In the genomic region with DNA sequence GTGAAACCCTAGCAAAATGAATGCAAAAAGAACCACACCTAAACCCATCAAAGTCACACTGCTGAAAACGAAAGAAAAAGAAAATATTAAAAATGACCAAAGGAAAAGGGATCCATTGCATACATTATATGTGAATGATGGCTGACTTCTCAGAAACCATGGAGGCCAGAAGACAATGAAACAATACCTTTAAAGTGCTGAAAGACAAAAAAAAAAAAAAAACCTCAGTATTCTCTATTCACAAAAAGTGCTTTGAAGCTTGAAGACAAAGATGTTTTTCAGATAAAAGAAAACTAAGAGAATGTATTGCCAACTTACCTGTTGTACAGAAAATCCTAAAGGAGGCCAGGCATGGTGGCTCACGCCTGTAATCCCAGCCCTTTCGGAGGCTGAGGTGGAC, we compare ENCODE assay signal across 23 cellular contexts. TPM values are rescaled to one million over a fixed set of nuclear protein-coding genes. Genes with fewer than 3 reads are reported as not detected.
DNase-seq lines count a peak whose midpoint lies in the region; ATAC-seq lines count a peak whose summit lies in the region.
"Had no signal": no experiment of that assay in that cellular context is flagged by ENCODE, and none has a peak within 500 bp of the region (broad histone marks: within the 10 kb centered on the region; RNA-seq: fewer than 3 reads in every experiment).

No MANE protein-coding gene starts in this region.

- DNase-seq in activated CD4-positive, alpha-beta T cell treated with anti-CD3 and anti-CD28 coated beads, Interleukin-2, amount 10 ng/mL, durations not matched to agents 24 days and 14 days = no peak
- DNase-seq in activated CD4-positive, alpha-beta T cell treated with anti-CD3 and anti-CD28 coated beads, Interleukin-2, amount 50 U/mL, for 1 hour = no peak
- no peak for DNase-seq in CD8-positive, alpha-beta memory T cell
- DNase-seq in naive thymus-derived CD4-positive, alpha-beta T cell = peak in 4 of 9 donors; percentile 13 to 60 (median 51)
- no peak for DNase-seq in A172 (ENCODE audit: low spot score)
- no peak for DNase-seq in kidney glomerular epithelial cell (lab: John Stamatoyannopoulos, UW)
- DNase-seq: activated CD4-positive, alpha-beta T cell treated with anti-CD3 and anti-CD28 coated beads for 4 hours; amniotic stem cell; GM23248; Kasumi-1; left lung; NCI-H1048; NCI-H187; NCI-H748 treated with DMSO at 0.1 percent for 48 hours; ovary; stimulated activated CD4-positive, alpha-beta T cell treated with anti-CD3 and anti-CD28 coated beads, Interleukin-4, amount 100 ng/mL, for 24 hours; upper lobe of right lung had no signal

- peaks cover 10% of the 10 kb centered on the region for H3K36me3 Mint-ChIP-seq in activated CD4-positive, alpha-beta T cell treated with anti-CD3 and anti-CD28 coated beads, Interleukin-2, amount 10 ng/mL, durations not matched to agents 24 days and 14 days (ENCODE audit: low read depth)
- peaks cover 0 to 6% (median 0%) of the 10 kb centered on the region in 3 donors for H3K36me3 Mint-ChIP-seq in CD8-positive, alpha-beta memory T cell
- H3K36me3 Mint-ChIP-seq in activated T-helper 17 cell treated with anti-CD3 and anti-CD28 coated beads, Interleukin-2, amount 50 U/mL, for 72 hours (ENCODE audit: low read depth) = peaks cover 39% of the 10 kb centered on the region
- H3K36me3 Mint-ChIP-seq in naive thymus-derived CD4-positive, alpha-beta T cell = peaks cover 0 to 22% (median 0%) of the 10 kb centered on the region in 5 donors

- H3K4me3 ChIP-seq in CD8-positive, alpha-beta memory T cell (ENCODE audit: low read length) = peak overlapping the region; percentile 9
- H3K4me3 ChIP-seq in naive thymus-derived CD4-positive, alpha-beta T cell (ENCODE audit: low read length) = peak overlapping the region; percentile 8
- H3K4me3 ChIP-seq: cardiac muscle cell, GM23248, left lung, ovary, right atrium auricular region, upper lobe of right lung had no signal

- H3K36me3 ChIP-seq in CD8-positive, alpha-beta memory T cell (ENCODE audit: insufficient read depth, low read length) = no peaks in the 10 kb centered on the region
- H3K36me3 ChIP-seq in naive thymus-derived CD4-positive, alpha-beta T cell (ENCODE audit: control insufficient read depth in 2 of 3, insufficient read depth in 3 of 3, low read length in 3 of 3) = no peaks in the 10 kb centered on the region
- H3K36me3 ChIP-seq: cardiac muscle cell, left lung, ovary, right atrium auricular region, upper lobe of right lung had no signal

- CTCF ChIA-PET in CD8-positive, alpha-beta memory T cell (lab: Charles Lee) = interaction anchor here (2.1 to 49.6 kb wide), 2 partner anchors 33 to 132 kb away, joined by 14 to 1568 read pairs; a partner anchor contains a TSS
- CTCF ChIA-PET in naive thymus-derived CD4-positive, alpha-beta T cell (lab: Charles Lee) = interaction anchor here (0.7 to 26.3 kb wide), 4 partner anchors 10 to 258 kb away, joined by 3 to 758 read pairs (median 12); no protein-coding TSS in a partner anchor

- peaks cover 70% of the 10 kb centered on the region for H3K4me1 Mint-ChIP-seq in activated CD4-positive, alpha-beta T cell treated with anti-CD3 and anti-CD28 coated beads, Interleukin-2, amount 10 ng/mL, durations not matched to agents 24 days and 14 days
- H3K4me1 Mint-ChIP-seq in CD8-positive, alpha-beta memory T cell = peaks cover 78 to 87% (median 83%) of the 10 kb centered on the region in 3 donors
- H3K4me1 Mint-ChIP-seq in activated T-helper 17 cell treated with anti-CD3 and anti-CD28 coated beads, Interleukin-2, amount 50 U/mL, for 72 hours = peaks cover 63% of the 10 kb centered on the region
- H3K4me1 Mint-ChIP-seq in naive thymus-derived CD4-positive, alpha-beta T cell = peaks cover 59 to 90% (median 80%) of the 10 kb centered on the region in 7 donors
- H3K4me1 Mint-ChIP-seq: nephron had no signal

- no peaks in the 10 kb centered on the region for H3K9me3 ChIP-seq in CD8-positive, alpha-beta memory T cell (ENCODE audit: low read length)
- no peaks in the 10 kb centered on the region for H3K9me3 ChIP-seq in naive thymus-derived CD4-positive, alpha-beta T cell (ENCODE audit: control insufficient read depth in 2 of 3, low read length in 3 of 3)
- H3K9me3 ChIP-seq: left lung, ovary, right atrium auricular region, upper lobe of right lung had no signal

- POLR2A ChIA-PET in CD8-positive, alpha-beta memory T cell (lab: Charles Lee) = interaction anchor here (2.6 to 12.8 kb wide), 2 partner anchors 11 to 19 kb away, joined by 11 to 274 read pairs; no protein-coding TSS in a partner anchor
- POLR2A ChIA-PET in naive thymus-derived CD4-positive, alpha-beta T cell (lab: Charles Lee) = interaction anchor here (1.3 to 44.4 kb wide), 3 partner anchors 9 to 162 kb away, joined by 3 to 2344 read pairs (median 3); a partner anchor contains a TSS

- H3K9me3 Mint-ChIP-seq in activated CD4-positive, alpha-beta T cell treated with anti-CD3 and anti-CD28 coated beads, Interleukin-2, amount 10 ng/mL, durations not matched to agents 24 days and 14 days = no peaks in the 10 kb centered on the region
- H3K9me3 Mint-ChIP-seq in CD8-positive, alpha-beta memory T cell = no peaks in the 10 kb centered on the region
- H3K9me3 Mint-ChIP-seq in activated T-helper 17 cell treated with anti-CD3 and anti-CD28 coated beads, Interleukin-2, amount 50 U/mL, for 72 hours = no peaks in the 10 kb centered on the region
- H3K9me3 Mint-ChIP-seq in naive thymus-derived CD4-positive, alpha-beta T cell = no peaks in the 10 kb centered on the region

- ATAC-seq in activated T-helper 17 cell treated with anti-CD3 and anti-CD28 coated beads, Interleukin-2, amount 50 U/mL, for 72 hours (replicated peaks) = no peak
- ATAC-seq in naive thymus-derived CD4-positive, alpha-beta T cell = no peak
- no peak for ATAC-seq in GM19328 (IDR thresholded peaks at IDR 0.05; ENCODE audit: unreplicated experiment)
- ATAC-seq: left lung, SK-N-SH treated with all-trans-retinoic acid at 6 μM for 48 hours, upper lobe of right lung had no signal

- H3K27ac ChIP-seq in CD8-positive, alpha-beta memory T cell (ENCODE audit: low read depth, low read length) = no peak overlapping the region
- peak overlapping the region; percentile 55 for H3K27ac ChIP-seq in naive thymus-derived CD4-positive, alpha-beta T cell (ENCODE audit: low read depth, low read length)
- H3K27ac ChIP-seq: cardiac muscle cell, GM23248, left lung, ovary, right atrium auricular region, upper lobe of right lung had no signal

- peaks cover 81% of the 10 kb centered on the region for H3K4me1 ChIP-seq in CD8-positive, alpha-beta memory T cell (ENCODE audit: insufficient read depth, low read length)
- peaks cover 76 to 78% of the 10 kb centered on the region in 2 donors for H3K4me1 ChIP-seq in naive thymus-derived CD4-positive, alpha-beta T cell (ENCODE audit: control insufficient read depth in 2 of 2, insufficient read depth in 2 of 2, low read length in 2 of 2)

- H3K27me3 ChIP-seq in CD8-positive, alpha-beta memory T cell (ENCODE audit: insufficient read depth, low read length, poor library complexity, severe bottlenecking) = no peaks in the 10 kb centered on the region
- H3K27me3 ChIP-seq in naive thymus-derived CD4-positive, alpha-beta T cell (ENCODE audit: control insufficient read depth in 2 of 2, insufficient read depth in 2 of 2, low read length in 2 of 2) = no peaks in the 10 kb centered on the region
- H3K27me3 ChIP-seq: cardiac muscle cell, left lung, ovary, right atrium auricular region, upper lobe of right lung had no signal

- H3K27ac Mint-ChIP-seq in activated CD4-positive, alpha-beta T cell treated with anti-CD3 and anti-CD28 coated beads, Interleukin-2, amount 10 ng/mL, durations not matched to agents 24 days and 14 days = peak overlapping the region; percentile 90
- peak overlapping the region; percentile 57 to 95 (median 82) for H3K27ac Mint-ChIP-seq in CD8-positive, alpha-beta memory T cell
- H3K27ac Mint-ChIP-seq in activated T-helper 17 cell treated with anti-CD3 and anti-CD28 coated beads, Interleukin-2, amount 50 U/mL, for 72 hours = peak overlapping the region; percentile 96
- H3K27ac Mint-ChIP-seq in naive thymus-derived CD4-positive, alpha-beta T cell = peak overlapping the region; percentile 86 to 99 (median 96)
- H3K27ac Mint-ChIP-seq: nephron had no signal

- H3K27me3 Mint-ChIP-seq in activated CD4-positive, alpha-beta T cell treated with anti-CD3 and anti-CD28 coated beads, Interleukin-2, amount 10 ng/mL, durations not matched to agents 24 days and 14 days = no peaks in the 10 kb centered on the region
- peaks cover 0 to 1% of the 10 kb centered on the region in 2 donors for H3K27me3 Mint-ChIP-seq in CD8-positive, alpha-beta memory T cell
- no peaks in the 10 kb centered on the region for H3K27me3 Mint-ChIP-seq in activated T-helper 17 cell treated with anti-CD3 and anti-CD28 coated beads, Interleukin-2, amount 50 U/mL, for 72 hours
- H3K27me3 Mint-ChIP-seq in naive thymus-derived CD4-positive, alpha-beta T cell = no peaks in the 10 kb centered on the region

- H3K4me3 Mint-ChIP-seq in activated CD4-positive, alpha-beta T cell treated with anti-CD3 and anti-CD28 coated beads, Interleukin-2, amount 10 ng/mL, durations not matched to agents 24 days and 14 days = peak overlapping the region; percentile 79
- peak overlapping the region; percentile 36 to 70 (median 61) for H3K4me3 Mint-ChIP-seq in CD8-positive, alpha-beta memory T cell
- H3K4me3 Mint-ChIP-seq in activated T-helper 17 cell treated with anti-CD3 and anti-CD28 coated beads, Interleukin-2, amount 50 U/mL, for 72 hours = peak overlapping the region; percentile 93
- peak overlapping the region; percentile 17 to 93 (median 80) for H3K4me3 Mint-ChIP-seq in naive thymus-derived CD4-positive, alpha-beta T cell
- H3K4me3 Mint-ChIP-seq: nephron had no signal

- intact Hi-C loops in activated CD4-positive, alpha-beta T cell treated with anti-CD3 and anti-CD28 coated beads, Interleukin-2, amount 10 ng/mL, durations not matched to agents 24 days and 14 days (cut with micrococcal nuclease) = loop anchor here (10.0 kb wide), 1 partner anchor 584 kb away; no protein-coding TSS in a partner anchor
- intact Hi-C loops in naive thymus-derived CD4-positive, alpha-beta T cell (cut with micrococcal nuclease) = loop anchor here (10.0 kb wide), 3 partner anchors 456 to 826 kb away; a partner anchor contains a TSS

RNA-seq across cellular contexts. Expression of a gene that starts 4.5 kb away (rescaled TPM):
- total RNA-seq in activated CD4-positive, alpha-beta T cell treated with anti-CD3 and anti-CD28 coated beads, Interleukin-2, amount 10 ng/mL, durations not matched to agents 24 days and 14 days = 268 and 285 TPM in 2 replicates
- total RNA-seq in CD8-positive, alpha-beta memory T cell = 100 to 1,000 TPM; 218 to 228 TPM
- 129 TPM for polyA plus RNA-seq in CD8-positive, alpha-beta memory T cell
- 100 to 1,000 TPM; 493 to 560 TPM for total RNA-seq in activated T-helper 17 cell treated with anti-CD3 and anti-CD28 coated beads, Interleukin-2, amount 50 U/mL, for 72 hours
- total RNA-seq in naive thymus-derived CD4-positive, alpha-beta T cell = 1,000 to 10,000 TPM in 3 of 5 experiments, 100 to 1,000 TPM in 2; 851 to 1,469 (median 1,230) TPM
- 100 to 1,000 TPM; 163 to 184 TPM for polyA plus RNA-seq in naive thymus-derived CD4-positive, alpha-beta T cell
- 9.5 and 12.4 TPM in 2 replicates for total RNA-seq in A172 (2014; rRNA removed; shearing (Covaris generic))

Comparison
In these comparisons a context has a peak if more than half of its experiments do, and no peak if none do; other contexts are left out.
1. RNA of a gene that starts 4.5 kb away (total RNA-seq): 851 to 1,469 TPM in naive thymus-derived CD4-positive, alpha-beta T cell, 493 to 560 TPM in activated T-helper 17 cell treated with anti-CD3 and anti-CD28 coated beads, Interleukin-2, amount 50 U/mL, for 72 hours, 268 to 285 TPM in activated CD4-positive, alpha-beta T cell treated with anti-CD3 and anti-CD28 coated beads, Interleukin-2, amount 10 ng/mL, durations not matched to agents 24 days and 14 days and 218 to 228 TPM in CD8-positive, alpha-beta memory T cell; 9.5 to 12.4 TPM in A172; every median in the first group is over 10 times any median in the second.
2. Peak in every context shown above with its lines, with median percentiles within 50 percentile points of each other: H3K27ac Mint-ChIP-seq and H3K4me3 Mint-ChIP-seq.